1 cellular context compared by ENCODE assay signal in the genomic region with DNA sequence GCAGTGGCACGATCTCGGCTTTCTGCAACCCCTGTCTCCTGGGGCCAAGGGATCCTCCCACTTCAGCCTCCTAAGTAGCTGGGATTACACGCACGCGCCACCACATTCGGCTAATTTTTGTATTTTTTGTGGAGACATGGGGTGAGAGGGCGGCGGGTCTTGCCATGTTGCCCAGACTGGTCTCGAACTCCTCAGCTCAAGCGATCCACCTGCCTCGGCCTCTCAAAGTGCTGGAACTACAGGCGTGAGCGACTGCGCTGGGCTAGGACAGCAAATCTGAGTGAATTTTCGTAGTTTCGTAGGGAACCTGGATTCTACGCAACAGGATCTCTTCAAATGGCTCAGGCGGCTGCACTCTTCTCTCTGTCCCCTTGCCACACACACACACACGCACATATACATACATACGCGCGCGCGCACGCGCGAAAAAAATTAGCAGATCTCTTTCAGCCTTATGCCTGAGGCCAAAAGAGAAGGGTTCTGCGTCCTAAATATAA.
TF ChIP-seq lines count a peak whose summit lies in the region.

No MANE protein-coding gene starts in this region.

TF ChIP-seq in H1, 55 proteins besides CTCF, POLR2A, EP300 and RAD21:
- TF ChIP-seq TAF1 (IDR thresholded peaks at IDR 0.05; ENCODE audit: low read depth, low read length) (0 out of 2 replicates have a peak, but pooled peaks have one; percentile 40), POU5F1 (IDR thresholded peaks at IDR 0.05; ENCODE audit: low read depth, low read length) (no peak)
